23 cellular contexts compared by ENCODE assay signal in genomic region chr5:2780421-2781171, GRCh38. TPM values are rescaled to one million over a fixed set of nuclear protein-coding genes. Genes with fewer than 3 reads are reported as not detected.
DNase-seq lines count a peak whose midpoint lies in the region; ATAC-seq and TF ChIP-seq lines count a peak whose summit lies in the region.
"Had no signal": no experiment of that assay in that cellular context is flagged by ENCODE, and none has a peak within 500 bp of the region (broad histone marks: within the 10 kb centered on the region; RNA-seq: fewer than 3 reads in every experiment).

No MANE protein-coding gene starts in this region.

- WGBS in mammary epithelial cell (ENCODE audit: low coverage, missing lambda C conversion rate): 11% methylated on average over 8 of the region's 11 CpGs

- peak in 1 of 2 donors; percentile 40 for TF ChIP-seq CTCF in mammary epithelial cell (conservative IDR thresholded peaks at IDR 0.05 in 1 of 2, IDR thresholded peaks at IDR 0.05 in 1 of 2; ENCODE audit: extremely low read depth in 1 of 2, insufficient read depth in 1 of 2, low read depth in 1 of 2, low read length in 2 of 2)
- TF ChIP-seq CTCF in type B pancreatic cell (conservative IDR thresholded peaks at IDR 0.05): no peak

- H3K4me1 Mint-ChIP-seq in type B pancreatic cell (ENCODE audit: unreplicated experiment): peaks cover 5% of the 10 kb centered on the region
- H3K4me1 Mint-ChIP-seq: activated naive CD8-positive, alpha-beta T cell treated with anti-CD3 and anti-CD28 coated beads, Interleukin-2, amount 10 ng/mL, durations not matched to agents 7 days and 5 days had no signal

- no peak overlapping the region for H3K4me3 ChIP-seq in mammary epithelial cell (replicated peaks in 1 of 3; ENCODE audit: insufficient read depth in 1 of 3, low read depth in 2 of 3, low read length in 3 of 3)
- H3K4me3 ChIP-seq: esophagus muscularis mucosa, mucosa of descending colon, SJCRH30 had no signal

- peaks cover 10% of the 10 kb centered on the region for H3K9me3 Mint-ChIP-seq in type B pancreatic cell
- H3K9me3 Mint-ChIP-seq: activated naive CD8-positive, alpha-beta T cell treated with anti-CD3 and anti-CD28 coated beads, Interleukin-2, amount 10 ng/mL, durations not matched to agents 7 days and 5 days had no signal

- H3K9me3 ChIP-seq in mammary epithelial cell (replicated peaks; ENCODE audit: insufficient read depth, low read length): peaks cover 3% of the 10 kb centered on the region
- H3K9me3 ChIP-seq: mucosa of descending colon, neutrophil, SJCRH30 had no signal

- dilution Hi-C loops in mammary epithelial cell (cut with HindIII; ENCODE audit: low sequenced_read_pairs): no loop called here

- H3K4me1 ChIP-seq in mammary epithelial cell (ENCODE audit: insufficient read depth, low read length): peaks cover 22% of the 10 kb centered on the region
- H3K4me1 ChIP-seq: esophagus muscularis mucosa, SJCRH30 had no signal

- H3K79me2 ChIP-seq in mammary epithelial cell (ENCODE audit: insufficient read depth, low read length): no peaks in the 10 kb centered on the region

- no TSS peak for BruUV-seq in mammary epithelial cell (replicated peaks; lab: Mats Ljungman, UMichigan)

- peak overlapping the region; percentile 78 for H3K4me2 ChIP-seq in mammary epithelial cell (ENCODE audit: insufficient read depth, low read depth, low read length)

- peaks cover 4% of the 10 kb centered on the region for H3K36me3 Mint-ChIP-seq in type B pancreatic cell
- H3K36me3 Mint-ChIP-seq: activated naive CD8-positive, alpha-beta T cell treated with anti-CD3 and anti-CD28 coated beads, Interleukin-2, amount 10 ng/mL, durations not matched to agents 7 days and 5 days had no signal

- peak overlapping the region; percentile 64 for H3K27ac ChIP-seq in mammary epithelial cell (ENCODE audit: insufficient read depth, low read depth, low read length)
- H3K27ac ChIP-seq: esophagus muscularis mucosa, neutrophil, SJCRH30 had no signal

- H4K20me1 ChIP-seq in mammary epithelial cell (ENCODE audit: insufficient read depth, low read length): no peaks in the 10 kb centered on the region

- peak overlapping the region; percentile 73 for H2AFZ ChIP-seq in mammary epithelial cell (ENCODE audit: low read depth, low read length)

- H3K36me3 ChIP-seq in mammary epithelial cell (ENCODE audit: insufficient read depth, low read length): no peaks in the 10 kb centered on the region
- H3K36me3 ChIP-seq: esophagus muscularis mucosa, neutrophil, SJCRH30 had no signal

- DNase-seq in NCI-H748 (lab: John Stamatoyannopoulos, UW; ENCODE audit: unreplicated experiment): peak; percentile 55
- DNase-seq in NCI-H748 treated with DMSO at 0.1 percent for 48 hours (lab: John Stamatoyannopoulos, UW): no peak
- peak; percentile 87 for DNase-seq in mammary epithelial cell
- peak; percentile 97 for DNase-seq in islet precursor cell
- DNase-seq in type B pancreatic cell (ENCODE audit: extremely low spot score, unreplicated experiment): no peak
- DNase-seq in NCI-H146 (lab: John Stamatoyannopoulos, UW): no peak
- DNase-seq in pons (ENCODE audit: low spot score): no peak
- DNase-seq: 8988T; activated CD4-positive, CD25-positive, alpha-beta regulatory T cell; activated CD8-positive, alpha-beta memory T cell treated with anti-CD3 and anti-CD28 coated beads for 24 hours; activated naive CD8-positive, alpha-beta T cell treated with anti-CD3 and anti-CD28 coated beads, Interleukin-2, amount 10 ng/mL, durations not matched to agents 7 days and 5 days; Calu3; dermis blood vessel endothelial cell; mucosa of descending colon; NCI-H187; SJCRH30; stimulated activated CD4-positive, alpha-beta T cell treated with anti-CD3 and anti-CD28 coated beads, Interleukin-12 subunit alpha, Interleukin-12 subunit beta, amount 100 ng/mL, for 4 hours had no signal

- peak overlapping the region; percentile 84 for H3K4me3 Mint-ChIP-seq in type B pancreatic cell
- H3K4me3 Mint-ChIP-seq: activated naive CD8-positive, alpha-beta T cell treated with anti-CD3 and anti-CD28 coated beads, Interleukin-2, amount 10 ng/mL, durations not matched to agents 7 days and 5 days; activated T-helper 1 cell treated with anti-CD3 and anti-CD28 coated beads, Interleukin-12 subunit alpha, Interleukin-12 subunit beta, Interleukin-2, Interleukin-4 antibody, amounts not matched to agents 30 ng/mL and 10 ng/mL and 1 ng/mL, durations not matched to agents 14 hours and 24 hours and 36 hours had no signal

- peaks cover 3% of the 10 kb centered on the region for H3K27me3 Mint-ChIP-seq in type B pancreatic cell
- H3K27me3 Mint-ChIP-seq: activated naive CD8-positive, alpha-beta T cell treated with anti-CD3 and anti-CD28 coated beads, Interleukin-2, amount 10 ng/mL, durations not matched to agents 7 days and 5 days had no signal

- no peak overlapping the region for H3K9ac ChIP-seq in mammary epithelial cell (ENCODE audit: insufficient read depth, low read length)

- peak overlapping the region; percentile 98 for H3K27ac Mint-ChIP-seq in type B pancreatic cell
- H3K27ac Mint-ChIP-seq: activated naive CD8-positive, alpha-beta T cell treated with anti-CD3 and anti-CD28 coated beads, Interleukin-2, amount 10 ng/mL, durations not matched to agents 7 days and 5 days; activated T-helper 1 cell treated with anti-CD3 and anti-CD28 coated beads, Interleukin-12 subunit alpha, Interleukin-12 subunit beta, Interleukin-2, Interleukin-4 antibody, amounts not matched to agents 30 ng/mL and 10 ng/mL and 1 ng/mL, durations not matched to agents 14 hours and 24 hours and 36 hours had no signal

- ATAC-seq in GM18520 (IDR thresholded peaks at IDR 0.05; ENCODE audit: unreplicated experiment): no peak
- ATAC-seq: mucosa of descending colon had no signal

- no peaks in the 10 kb centered on the region for H3K27me3 ChIP-seq in mammary epithelial cell (ENCODE audit: insufficient read depth, low read length)
- H3K27me3 ChIP-seq: neutrophil, SJCRH30 had no signal

- in situ Hi-C loops in mammary epithelial cell (cut with MboI; ENCODE audit: low sequenced_read_pairs in 2 of 2): no loop called here

- intact Hi-C loops in mammary epithelial cell (cut with micrococcal nuclease): loop anchor here (1.0 kb wide), 2 partner anchors 22 to 28 kb away; no protein-coding TSS in a partner anchor

- CTCF ChIA-PET in mammary epithelial cell (lab: Charles Lee; ENCODE audit: low non-redundant PET): interaction anchor here (0.5 kb wide), 1 partner anchor 25 kb away, joined by 3 read pairs; no protein-coding TSS in a partner anchor

RNA-seq across cellular contexts. Expression of gene IRX2, which starts 29.1 kb away (rescaled TPM):
- total RNA-seq in mammary epithelial cell (10 to 100 TPM; 41.5 to 69.0 TPM), type B pancreatic cell (ENCODE audit: low replicate concordance) (31.4 and 42.2 TPM in 2 replicates)
- 18.4 TPM for polyA plus RNA-seq in mammary epithelial cell
- 4.8 TPM for polyA minus RNA-seq in mammary epithelial cell
- total RNA-seq: activated naive CD8-positive, alpha-beta T cell treated with anti-CD3 and anti-CD28 coated beads, Interleukin-2, amount 10 ng/mL, durations not matched to agents 7 days and 5 days; activated T-helper 1 cell treated with anti-CD3 and anti-CD28 coated beads, Interleukin-12 subunit alpha, Interleukin-12 subunit beta, Interleukin-2, Interleukin-4 antibody, amounts not matched to agents 30 ng/mL and 10 ng/mL and 1 ng/mL, durations not matched to agents 14 hours and 24 hours and 36 hours; Calu3; M059J; T-helper 2 cell treated with Interferon-gamma antibody and Interleukin-4, amounts not matched to agents 100 ng/mL and 5 ng/mL, for 36 hours had no signal

Comparison
In these comparisons a context has a peak if more than half of its experiments do, and no peak if none do; other contexts are left out.
1. DNase-seq: peak in NCI-H748 (single experiment), mammary epithelial cell (single experiment) and islet precursor cell (single experiment); none in NCI-H748 treated with DMSO at 0.1 percent for 48 hours (single experiment), type B pancreatic cell (single experiment), NCI-H146 (single experiment) and pons (single experiment).